ENCODE assay signal across 1 cellular context in the genomic region with DNA sequence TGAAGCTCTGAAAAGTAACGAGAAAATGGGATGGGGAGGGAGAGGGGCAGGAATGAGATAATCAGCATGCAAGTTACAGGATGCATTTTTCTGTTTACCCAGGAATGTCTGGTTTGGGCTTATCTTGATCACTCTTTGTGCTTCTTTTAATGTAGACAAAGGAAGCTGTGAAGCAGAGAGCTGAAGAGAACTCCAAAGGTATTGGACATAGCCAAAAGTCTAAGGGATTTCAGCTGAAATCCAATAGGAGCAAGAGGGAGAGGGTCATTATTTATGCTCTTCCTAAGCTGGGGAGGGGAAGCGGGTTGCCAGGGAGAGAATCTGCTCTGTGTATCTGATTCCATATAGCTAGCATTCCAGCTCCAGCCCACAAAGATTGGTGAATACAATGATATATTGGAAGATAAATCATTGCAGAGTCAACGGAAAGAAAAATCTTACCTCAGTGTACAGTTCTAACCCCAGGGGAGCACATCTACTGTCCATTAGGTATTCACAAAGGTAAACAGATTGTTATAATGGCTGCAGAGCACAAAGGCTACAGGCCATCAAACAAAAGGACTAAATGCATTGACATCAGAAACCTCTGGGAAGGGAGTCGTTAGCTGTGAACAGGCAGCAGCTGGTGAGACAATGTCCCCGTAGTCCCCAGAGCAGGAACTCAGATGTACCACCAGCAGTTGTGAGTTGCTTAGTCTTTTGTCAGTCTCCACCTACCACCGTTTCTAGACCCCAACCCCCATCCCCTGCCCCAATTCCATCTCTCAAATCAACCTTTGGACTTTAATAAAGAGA.
TF ChIP-seq lines count a peak whose summit lies in the region.

No MANE protein-coding gene starts in this region.

TF ChIP-seq in WTC11, 78 proteins besides CTCF, POLR2A, EP300 and RAD21 (continued from another document):
- TF ChIP-seq, protein P1, sequence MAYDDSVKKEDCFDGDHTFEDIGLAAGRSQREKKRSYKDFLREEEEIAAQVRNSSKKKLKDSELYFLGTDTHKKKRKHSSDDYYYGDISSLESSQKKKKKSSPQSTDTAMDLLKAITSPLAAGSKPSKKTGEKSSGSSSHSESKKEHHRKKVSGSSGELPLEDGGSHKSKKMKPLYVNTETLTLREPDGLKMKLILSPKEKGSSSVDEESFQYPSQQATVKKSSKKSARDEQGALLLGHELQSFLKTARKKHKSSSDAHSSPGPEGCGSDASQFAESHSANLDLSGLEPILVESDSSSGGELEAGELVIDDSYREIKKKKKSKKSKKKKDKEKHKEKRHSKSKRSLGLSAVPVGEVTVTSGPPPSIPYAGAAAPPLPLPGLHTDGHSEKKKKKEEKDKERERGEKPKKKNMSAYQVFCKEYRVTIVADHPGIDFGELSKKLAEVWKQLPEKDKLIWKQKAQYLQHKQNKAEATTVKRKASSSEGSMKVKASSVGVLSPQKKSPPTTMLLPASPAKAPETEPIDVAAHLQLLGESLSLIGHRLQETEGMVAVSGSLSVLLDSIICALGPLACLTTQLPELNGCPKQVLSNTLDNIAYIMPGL (CRISPR knock-in tag; IDR thresholded peaks at IDR 0.05) = no peak
- TF ChIP-seq ZNF219 (CRISPR knock-in tag; IDR thresholded peaks at IDR 0.05; ENCODE audit: borderline replicate concordance) (no peak), FOXP1 (CRISPR knock-in tag; IDR thresholded peaks at IDR 0.05; ENCODE audit: borderline replicate concordance) (no peak), ATF1 (CRISPR knock-in tag; IDR thresholded peaks at IDR 0.05) (no peak), FOXK1 (CRISPR knock-in tag; IDR thresholded peaks at IDR 0.05) (no peak), GRHL2 (CRISPR knock-in tag; IDR thresholded peaks at IDR 0.05; ENCODE audit: insufficient replicate concordance, severe bottlenecking) (no peak), ZNF423 (CRISPR knock-in tag; IDR thresholded peaks at IDR 0.05) (no peak), RELA (CRISPR knock-in tag; IDR thresholded peaks at IDR 0.05; ENCODE audit: borderline replicate concordance) (no peak)
- TF ChIP-seq, protein P2, sequence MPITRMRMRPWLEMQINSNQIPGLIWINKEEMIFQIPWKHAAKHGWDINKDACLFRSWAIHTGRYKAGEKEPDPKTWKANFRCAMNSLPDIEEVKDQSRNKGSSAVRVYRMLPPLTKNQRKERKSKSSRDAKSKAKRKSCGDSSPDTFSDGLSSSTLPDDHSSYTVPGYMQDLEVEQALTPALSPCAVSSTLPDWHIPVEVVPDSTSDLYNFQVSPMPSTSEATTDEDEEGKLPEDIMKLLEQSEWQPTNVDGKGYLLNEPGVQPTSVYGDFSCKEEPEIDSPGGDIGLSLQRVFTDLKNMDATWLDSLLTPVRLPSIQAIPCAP (CRISPR knock-in tag; IDR thresholded peaks at IDR 0.05) = no peak
- TF ChIP-seq, protein P3, sequence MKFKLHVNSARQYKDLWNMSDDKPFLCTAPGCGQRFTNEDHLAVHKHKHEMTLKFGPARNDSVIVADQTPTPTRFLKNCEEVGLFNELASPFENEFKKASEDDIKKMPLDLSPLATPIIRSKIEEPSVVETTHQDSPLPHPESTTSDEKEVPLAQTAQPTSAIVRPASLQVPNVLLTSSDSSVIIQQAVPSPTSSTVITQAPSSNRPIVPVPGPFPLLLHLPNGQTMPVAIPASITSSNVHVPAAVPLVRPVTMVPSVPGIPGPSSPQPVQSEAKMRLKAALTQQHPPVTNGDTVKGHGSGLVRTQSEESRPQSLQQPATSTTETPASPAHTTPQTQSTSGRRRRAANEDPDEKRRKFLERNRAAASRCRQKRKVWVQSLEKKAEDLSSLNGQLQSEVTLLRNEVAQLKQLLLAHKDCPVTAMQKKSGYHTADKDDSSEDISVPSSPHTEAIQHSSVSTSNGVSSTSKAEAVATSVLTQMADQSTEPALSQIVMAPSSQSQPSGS (CRISPR knock-in tag; IDR thresholded peaks at IDR 0.05; ENCODE audit: borderline replicate concordance, low read depth) = no peak
